16 cellular contexts compared by ENCODE assay signal in genomic region chr1:192952646-192953045, GRCh38.
DNase-seq lines count a peak whose midpoint lies in the region; TF ChIP-seq lines count a peak whose summit lies in the region.
"Had no signal": no experiment of that assay in that cellular context is flagged by ENCODE, and none has a peak within 500 bp of the region (broad histone marks: within the 10 kb centered on the region; RNA-seq: fewer than 3 reads in every experiment).

No MANE protein-coding gene starts in this region.

- peak; percentile 41 for DNase-seq in LHCN-M2 (ENCODE audit: low read depth)
- peak; percentile 22 for DNase-seq in astrocyte of the cerebellum (ENCODE audit: low read depth)
- DNase-seq in fibroblast of pulmonary artery (ENCODE audit: low read depth), result peak; percentile 54
- DNase-seq in smooth muscle cell (lab: John Stamatoyannopoulos, UW; ENCODE audit: unreplicated experiment), result no peak
- no peak for DNase-seq in NCI-H187 (lab: John Stamatoyannopoulos, UW)
- no peak for DNase-seq in SHP77 treated with DMSO at 0.1 percent for 48 hours (lab: John Stamatoyannopoulos, UW)
- no peak for DNase-seq in stimulated activated naive CD4-positive, alpha-beta T cell (lab: John Stamatoyannopoulos, UW)
- DNase-seq: activated CD4-positive, alpha-beta T cell treated with anti-CD3 and anti-CD28 coated beads, Interleukin-2, amount 10 ng/mL, durations not matched to agents 24 days and 14 days; activated CD8-positive, alpha-beta memory T cell treated with anti-CD3 and anti-CD28 coated beads, Interleukin-2, amount 50 U/mL, for 48 hours; activated gamma-delta T cell; central memory CD4-positive, alpha-beta T cell; GDM1; GOT3; SHP77; stimulated activated CD4-positive, alpha-beta T cell treated with anti-CD3 and anti-CD28 coated beads, Interleukin-12 subunit alpha, Interleukin-12 subunit beta, amount 100 ng/mL, for 4 hours had no signal

- H3K4me1 ChIP-seq in smooth muscle cell (ENCODE audit: low read depth), result no peaks in the 10 kb centered on the region

- no peak overlapping the region for H3K4me3 ChIP-seq in astrocyte of the cerebellum (ENCODE audit: low read depth, low read length)
- no peak overlapping the region for H3K4me3 ChIP-seq in fibroblast of pulmonary artery (replicated peaks; ENCODE audit: low read depth, low read length)
- no peak overlapping the region for H3K4me3 ChIP-seq in smooth muscle cell
- H3K4me3 ChIP-seq: MG63 had no signal

- no peaks in the 10 kb centered on the region for H3K79me2 ChIP-seq in smooth muscle cell (ENCODE audit: low read depth)

- no peaks in the 10 kb centered on the region for H3K27me3 ChIP-seq in smooth muscle cell (ENCODE audit: low read depth)
- H3K27me3 ChIP-seq: MG63 had no signal

- no peaks in the 10 kb centered on the region for H3K9me3 ChIP-seq in smooth muscle cell (replicated peaks; ENCODE audit: low read depth)
- H3K9me3 ChIP-seq: MG63 had no signal

- TF ChIP-seq CTCF in astrocyte of the cerebellum (IDR thresholded peaks at IDR 0.05; ENCODE audit: low read depth, low read length, missing control alignments) (no peak), fibroblast of pulmonary artery (IDR thresholded peaks at IDR 0.05; ENCODE audit: low read length, missing control alignments) (no peak), smooth muscle cell (IDR thresholded peaks at IDR 0.05; ENCODE audit: borderline replicate concordance, insufficient read depth, poor library complexity, severe bottlenecking) (no peak)

- H3K4me2 ChIP-seq in smooth muscle cell, result peak overlapping the region; percentile 55

- peak overlapping the region; percentile 57 for H3K27ac ChIP-seq in smooth muscle cell (ENCODE audit: low read depth)

- H3K9ac ChIP-seq in smooth muscle cell (ENCODE audit: low read depth), result no peak overlapping the region

- 55% methylated on average over 2 of the region's 2 CpGs for WGBS in smooth muscle cell (ENCODE audit: low lambda C conversion rate)

- H2AFZ ChIP-seq in smooth muscle cell (ENCODE audit: low read depth), result no peak overlapping the region

- in situ Hi-C loops in astrocyte of the cerebellum (cut with HindIII; ENCODE audit: low sequenced_read_pairs), result no loop called here

- no peaks in the 10 kb centered on the region for H3F3A ChIP-seq in smooth muscle cell (ENCODE audit: low read depth)

- no peaks in the 10 kb centered on the region for H3K36me3 ChIP-seq in smooth muscle cell (ENCODE audit: low read depth)
- H3K36me3 ChIP-seq: MG63 had no signal

- H4K20me1 ChIP-seq in smooth muscle cell (ENCODE audit: low read depth), result no peaks in the 10 kb centered on the region

Comparison
In these comparisons a context has a peak if more than half of its experiments do, and no peak if none do; other contexts are left out.
1. DNase-seq: peak in LHCN-M2 (single experiment), astrocyte of the cerebellum (single experiment) and fibroblast of pulmonary artery (single experiment); none in smooth muscle cell (single experiment), NCI-H187 (0 of 2), SHP77 treated with DMSO at 0.1 percent for 48 hours (single experiment) and stimulated activated naive CD4-positive, alpha-beta T cell (0 of 6).